Comparison of ENCODE assay signal across 1 cellular context in genomic region chr1:28668191-28668955, GRCh38.
TF ChIP-seq lines count a peak whose summit lies in the region.

Gene GMEB1, plus strand, starts transcription at chr1:28668784. Its CDS starts 14,829 bp downstream, at chr1:28683613.

TF ChIP-seq in HepG2, 621 proteins besides CTCF, POLR2A, EP300 and RAD21 (continued from another document and continues in another):
- TF ChIP-seq PRDM15 (CRISPR knock-in tag; IDR thresholded peaks at IDR 0.05) (no peak; the same call in 1 of the 2 replicates), REPIN1 (CRISPR knock-in tag; IDR thresholded peaks at IDR 0.05; ENCODE audit: borderline replicate concordance, low read depth) (no peak), TEAD3 (CRISPR knock-in tag; optimal IDR thresholded peaks at IDR 0.05; ENCODE audit: borderline replicate concordance) (peak; percentile 22), ZBTB10 (CRISPR knock-in tag; IDR thresholded peaks at IDR 0.05; ENCODE audit: borderline replicate concordance) (no peak), KLF16 (CRISPR knock-in tag; IDR thresholded peaks at IDR 0.05) (no peak), PRDM4 (CRISPR knock-in tag; IDR thresholded peaks at IDR 0.05; ENCODE audit: borderline replicate concordance) (no peak), IRF2 (CRISPR knock-in tag; IDR thresholded peaks at IDR 0.05) (no peak), POLR2G (IDR thresholded peaks at IDR 0.05; ENCODE audit: low read depth, low read length) (peak; percentile 44; the same call in 1 of the 2 replicates), ISL2 (CRISPR knock-in tag; IDR thresholded peaks at IDR 0.05) (no peak), ZNF589 (CRISPR knock-in tag; conservative IDR thresholded peaks at IDR 0.05) (no peak), ZFY (CRISPR knock-in tag; IDR thresholded peaks at IDR 0.05) (peak; percentile 65), MZF1 (CRISPR knock-in tag; IDR thresholded peaks at IDR 0.05; ENCODE audit: borderline replicate concordance) (no peak), GFI1 (CRISPR knock-in tag; IDR thresholded peaks at IDR 0.05; ENCODE audit: borderline replicate concordance) (0 out of 2 replicates have a peak, but pooled peaks have one; percentile 19), RBAK (CRISPR knock-in tag; IDR thresholded peaks at IDR 0.05) (no peak), GATAD2A (CRISPR knock-in tag; IDR thresholded peaks at IDR 0.05) (no peak), ZNF260 (CRISPR knock-in tag; IDR thresholded peaks at IDR 0.05; ENCODE audit: borderline replicate concordance, low read depth) (no peak), PCBP1 (IDR thresholded peaks at IDR 0.05; ENCODE audit: borderline replicate concordance, low read depth, low read length) (no peak), ZXDC (CRISPR knock-in tag; IDR thresholded peaks at IDR 0.05) (no peak), ZFP82 (CRISPR knock-in tag; IDR thresholded peaks at IDR 0.05; ENCODE audit: borderline replicate concordance) (no peak), BRD4 (CRISPR knock-in tag; IDR thresholded peaks at IDR 0.05) (no peak), TCF12 (IDR thresholded peaks at IDR 0.05) (no peak), TCF12 (CRISPR knock-in tag; IDR thresholded peaks at IDR 0.05) (no peak), ZNF101 (CRISPR knock-in tag; IDR thresholded peaks at IDR 0.05; ENCODE audit: borderline replicate concordance, low read depth) (no peak), MAFK (conservative IDR thresholded peaks at IDR 0.05 in 1 of 2, IDR thresholded peaks at IDR 0.05 in 1 of 2; ENCODE audit: low read length in 2 of 2) (peak in 1 of 2 experiments; percentile 36; a peak in 1 of 4 replicates), ZNF232 (CRISPR knock-in tag; IDR thresholded peaks at IDR 0.05; ENCODE audit: borderline replicate concordance) (0 out of 2 replicates have a peak, but pooled peaks have one; percentile 41), RFXANK (CRISPR knock-in tag; IDR thresholded peaks at IDR 0.05) (0 out of 2 replicates have a peak, but pooled peaks have one; percentile 48), RXRB (CRISPR knock-in tag; IDR thresholded peaks at IDR 0.05; ENCODE audit: borderline replicate concordance) (no peak), ZNF276 (CRISPR knock-in tag; IDR thresholded peaks at IDR 0.05; ENCODE audit: low read depth) (no peak), GLMP (CRISPR knock-in tag; IDR thresholded peaks at IDR 0.05; ENCODE audit: borderline replicate concordance) (no peak), ZNF674 (CRISPR knock-in tag; IDR thresholded peaks at IDR 0.05; ENCODE audit: low read depth) (no peak), SKI (IDR thresholded peaks at IDR 0.05; ENCODE audit: partially characterized antibody) (peak; percentile 36), SMAD3 (CRISPR knock-in tag; IDR thresholded peaks at IDR 0.05) (0 out of 2 replicates have a peak, but pooled peaks have one; percentile 28), RAD51 (IDR thresholded peaks at IDR 0.05; ENCODE audit: borderline replicate concordance) (no peak), THAP11 (CRISPR knock-in tag; IDR thresholded peaks at IDR 0.05) (peak; percentile 73), RBFOX2 (IDR thresholded peaks at IDR 0.05; ENCODE audit: low read depth, low read length) (peak; percentile 70), PHF8 (CRISPR knock-in tag; IDR thresholded peaks at IDR 0.05) (peak; percentile 42), ZNF740 (CRISPR knock-in tag; IDR thresholded peaks at IDR 0.05) (no peak), HOMEZ (CRISPR knock-in tag; IDR thresholded peaks at IDR 0.05; ENCODE audit: low read depth) (no peak), ZNF17 (CRISPR knock-in tag; IDR thresholded peaks at IDR 0.05) (no peak), GPN1 (CRISPR knock-in tag; IDR thresholded peaks at IDR 0.05; ENCODE audit: borderline replicate concordance) (no peak), ZBTB4 (CRISPR knock-in tag; IDR thresholded peaks at IDR 0.05; ENCODE audit: borderline replicate concordance) (no peak), ZNF30 (CRISPR knock-in tag; IDR thresholded peaks at IDR 0.05) (no peak)
